Comparison of ENCODE assay signal across 1 cellular context in genomic region chr11:126481303-126481680, GRCh38.
TF ChIP-seq lines count a peak whose summit lies in the region.

No MANE protein-coding gene starts in this region.

TF ChIP-seq in GM23338, 12 proteins besides CTCF, POLR2A, EP300 and RAD21 (continued from another document):
- TF ChIP-seq ZNF462 (CRISPR knock-in tag; IDR thresholded peaks at IDR 0.05) (no peak), NANOG (IDR thresholded peaks at IDR 0.05; ENCODE audit: borderline replicate concordance) (no peak), EZH2 (IDR thresholded peaks at IDR 0.05; ENCODE audit: low read depth, unreplicated experiment) (no peak), JUNB (IDR thresholded peaks at IDR 0.05; ENCODE audit: unreplicated experiment) (no peak), CREB1 (CRISPR knock-in tag; IDR thresholded peaks at IDR 0.05; ENCODE audit: low read depth) (no peak)
